40 cellular contexts compared by ENCODE assay signal in the genomic region with DNA sequence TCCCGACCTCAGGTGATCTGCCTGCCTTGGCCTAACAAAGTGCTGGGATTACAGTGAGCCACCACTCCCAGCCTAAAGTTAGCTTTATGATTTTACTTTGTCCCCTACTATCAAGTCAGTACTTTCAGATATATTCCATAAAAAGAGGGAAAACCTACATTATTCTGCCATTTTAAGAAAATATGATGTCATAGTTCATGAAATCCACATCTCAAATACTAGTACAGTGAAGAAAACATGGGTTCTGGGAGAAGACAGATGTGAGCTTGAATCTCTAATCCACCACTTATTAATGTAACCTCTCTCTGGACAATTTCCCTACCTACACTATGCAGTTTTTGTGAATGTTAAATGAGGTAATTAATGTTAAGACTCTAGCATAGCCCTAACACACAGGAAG.
"Had no signal": no experiment of that assay in that cellular context is flagged by ENCODE, and none has a peak within 500 bp of the region (broad histone marks: within the 10 kb centered on the region; RNA-seq: fewer than 3 reads in every experiment).

No MANE protein-coding gene starts in this region.

- DNase-seq: activated effector memory CD4-positive, alpha-beta T cell treated with anti-CD3 and anti-CD28 coated beads, Interleukin-2, amount 50 U/mL, for 16 hours; activated effector memory CD4-positive, alpha-beta T cell treated with Interleukin-2 at 50 U/mL for 16 hours; activated gamma-delta T cell; activated gamma-delta T cell treated with Interleukin-2 at 50 U/mL for 16 hours; activated naive CD4-positive, alpha-beta T cell; activated naive CD4-positive, alpha-beta T cell treated with anti-CD3 and anti-CD28 coated beads for 36 hours; activated naive CD4-positive, alpha-beta T cell treated with anti-CD3 and anti-CD28 coated beads, Interleukin-2, amount 10 ng/mL, durations not matched to agents 7 days and 5 days; activated naive CD4-positive, alpha-beta T cell treated with anti-CD3 and anti-CD28 coated beads, Interleukin-2, amount 50 U/mL, for 16 hours; activated naive CD4-positive, alpha-beta T cell treated with Interleukin-2 at 50 U/mL for 16 hours; activated naive CD8-positive, alpha-beta T cell treated with anti-CD3 and anti-CD28 coated beads for 36 hours; activated naive CD8-positive, alpha-beta T cell treated with anti-CD3 and anti-CD28 coated beads, Interleukin-2, amount 10 ng/mL, durations not matched to agents 7 days and 5 days; activated naive CD8-positive, alpha-beta T cell treated with anti-CD3 and anti-CD28 coated beads, Interleukin-2, amount 50 U/mL, for 24 hours; activated T-cell treated with anti-CD3 and anti-CD28 coated beads, Interleukin-2, amount 50 U/mL, for 1 hour; activated T-cell treated with anti-CD3 and anti-CD28 coated beads, Interleukin-2, amount 50 U/mL, for 24 hours; activated T-cell treated with anti-CD3 and anti-CD28 coated beads, Interleukin-2, amount 50 U/mL, for 4 hours; activated T-cell treated with anti-CD3 and anti-CD28 coated beads, Interleukin-2, amount 50 U/mL, for 48 hours; activated T-cell treated with anti-CD3 and anti-CD28 coated beads, Interleukin-2, amount 50 U/mL, for 72 hours; adrenal gland; amniotic stem cell; amygdala; anterior cingulate cortex; aorta; body of pancreas; brain microvascular endothelial cell; caudate nucleus; central memory CD4-positive, alpha-beta T cell; cerebellar nuclear complex had no signal

- H3K27ac ChIP-seq: adrenal gland, ascending aorta, body of pancreas, brain microvascular endothelial cell, breast epithelium, cardiac muscle cell had no signal

- H3K27me3 Mint-ChIP-seq: activated naive CD4-positive, alpha-beta T cell treated with anti-CD3 and anti-CD28 coated beads, Interleukin-2, amount 10 ng/mL, durations not matched to agents 7 days and 5 days; activated naive CD4-positive, alpha-beta T cell treated with anti-CD3 and anti-CD28 coated beads, Interleukin-2, amount 50 U/mL, for 24 hours; activated naive CD8-positive, alpha-beta T cell; activated naive CD8-positive, alpha-beta T cell treated with anti-CD3 and anti-CD28 coated beads for 36 hours; activated naive CD8-positive, alpha-beta T cell treated with anti-CD3 and anti-CD28 coated beads, Interleukin-2, amount 10 ng/mL, durations not matched to agents 7 days and 5 days; activated naive CD8-positive, alpha-beta T cell treated with anti-CD3 and anti-CD28 coated beads, Interleukin-2, amount 50 U/mL, for 24 hours; activated T-cell treated with anti-CD3 and anti-CD28 coated beads, Interleukin-2, amount 50 U/mL, for 24 hours; brain; central memory CD8-positive, alpha-beta T cell had no signal

- FAIRE-seq: astrocyte, bronchial epithelial cell had no signal

- H3K36me3 Mint-ChIP-seq: activated naive CD4-positive, alpha-beta T cell treated with anti-CD3 and anti-CD28 coated beads, Interleukin-2, amount 10 ng/mL, durations not matched to agents 7 days and 5 days; activated naive CD4-positive, alpha-beta T cell treated with anti-CD3 and anti-CD28 coated beads, Interleukin-2, amount 50 U/mL, for 24 hours; activated naive CD4-positive, alpha-beta T cell treated with anti-CD3 and anti-CD28 coated beads, Interleukin-2, amount 50 U/mL, for 72 hours; activated naive CD8-positive, alpha-beta T cell; activated naive CD8-positive, alpha-beta T cell treated with anti-CD3 and anti-CD28 coated beads for 36 hours; activated naive CD8-positive, alpha-beta T cell treated with anti-CD3 and anti-CD28 coated beads, Interleukin-2, amount 10 ng/mL, durations not matched to agents 7 days and 5 days had no signal

- H3K9me3 Mint-ChIP-seq: activated naive CD8-positive, alpha-beta T cell treated with anti-CD3 and anti-CD28 coated beads for 36 hours; activated T-helper 1 cell treated with anti-CD3 and anti-CD28 coated beads, Interleukin-12 subunit alpha, Interleukin-12 subunit beta, Interleukin-2, Interleukin-4 antibody, amounts not matched to agents 30 ng/mL and 10 ng/mL and 1 ng/mL, durations not matched to agents 14 hours and 24 hours and 36 hours; activated T-helper 2 cell treated with anti-CD3 and anti-CD28 coated beads, Interferon-gamma antibody, Interleukin-2, Interleukin-4, amounts not matched to agents 10 μg/mL and 5 μg/mL and 100 μg/mL, durations not matched to agents 14 hours and 24 hours and 36 hours; central memory CD8-positive, alpha-beta T cell had no signal

- H3K36me3 ChIP-seq: adrenal gland, ascending aorta, brain microvascular endothelial cell, breast epithelium, cardiac muscle cell had no signal

- H3K4me3 Mint-ChIP-seq: activated naive CD4-positive, alpha-beta T cell treated with anti-CD3 and anti-CD28 coated beads for 36 hours; activated naive CD4-positive, alpha-beta T cell treated with anti-CD3 and anti-CD28 coated beads, Interleukin-2, amount 10 ng/mL, durations not matched to agents 7 days and 5 days; activated naive CD4-positive, alpha-beta T cell treated with anti-CD3 and anti-CD28 coated beads, Interleukin-2, amount 50 U/mL, for 24 hours; activated naive CD8-positive, alpha-beta T cell; activated naive CD8-positive, alpha-beta T cell treated with anti-CD3 and anti-CD28 coated beads for 36 hours; activated naive CD8-positive, alpha-beta T cell treated with anti-CD3 and anti-CD28 coated beads, Interleukin-2, amount 10 ng/mL, durations not matched to agents 7 days and 5 days; activated naive CD8-positive, alpha-beta T cell treated with anti-CD3 and anti-CD28 coated beads, Interleukin-2, amount 50 U/mL, for 24 hours; activated T-cell treated with anti-CD3 and anti-CD28 coated beads, Interleukin-2, amount 50 U/mL, for 24 hours; activated T-cell treated with anti-CD3 and anti-CD28 coated beads, Interleukin-2, amount 50 U/mL, for 4 hours; activated T-cell treated with anti-CD3 and anti-CD28 coated beads, Interleukin-2, amount 50 U/mL, for 72 hours; activated T-helper 1 cell treated with anti-CD3 and anti-CD28 coated beads, Interleukin-12 subunit alpha, Interleukin-12 subunit beta, Interleukin-2, Interleukin-4 antibody, amounts not matched to agents 30 ng/mL and 10 ng/mL and 1 ng/mL, durations not matched to agents 14 hours and 24 hours and 36 hours; activated T-helper 17 cell treated with anti-CD3 and anti-CD28 coated beads, Interleukin-2, amount 50 U/mL, for 72 hours; brain; central memory CD8-positive, alpha-beta T cell had no signal

- H3K4me1 ChIP-seq: adrenal gland, ascending aorta, body of pancreas, breast epithelium had no signal

- H3K4me3 ChIP-seq: adrenal gland, ascending aorta, body of pancreas, breast epithelium, cardiac muscle cell had no signal

- H3K9me3 ChIP-seq: adrenal gland, breast epithelium had no signal

- H3K4me1 Mint-ChIP-seq: activated naive CD4-positive, alpha-beta T cell treated with anti-CD3 and anti-CD28 coated beads, Interleukin-2, amount 10 ng/mL, durations not matched to agents 7 days and 5 days; activated naive CD4-positive, alpha-beta T cell treated with anti-CD3 and anti-CD28 coated beads, Interleukin-2, amount 50 U/mL, for 24 hours; activated naive CD8-positive, alpha-beta T cell treated with anti-CD3 and anti-CD28 coated beads for 36 hours; activated naive CD8-positive, alpha-beta T cell treated with anti-CD3 and anti-CD28 coated beads, Interleukin-2, amount 10 ng/mL, durations not matched to agents 7 days and 5 days; activated naive CD8-positive, alpha-beta T cell treated with anti-CD3 and anti-CD28 coated beads, Interleukin-2, amount 50 U/mL, for 24 hours; activated T-helper 17 cell treated with anti-CD3 and anti-CD28 coated beads, Interleukin-2, amount 50 U/mL, for 72 hours; central memory CD8-positive, alpha-beta T cell had no signal

- ATAC-seq: activated naive CD4-positive, alpha-beta T cell treated with anti-CD3 and anti-CD28 coated beads, Interleukin-2, amount 50 U/mL, for 72 hours; activated naive CD8-positive, alpha-beta T cell treated with anti-CD3 and anti-CD28 coated beads, Interleukin-2, amount 50 U/mL, for 24 hours; activated T-cell treated with anti-CD3 and anti-CD28 coated beads, Interleukin-2, amount 50 U/mL, for 4 hours; activated T-cell treated with anti-CD3 and anti-CD28 coated beads, Interleukin-2, amount 50 U/mL, for 72 hours; activated T-helper 17 cell treated with anti-CD3 and anti-CD28 coated beads, Interleukin-2, amount 50 U/mL, for 72 hours; body of pancreas had no signal

- H3K27ac Mint-ChIP-seq: activated naive CD4-positive, alpha-beta T cell treated with anti-CD3 and anti-CD28 coated beads for 36 hours; activated naive CD4-positive, alpha-beta T cell treated with anti-CD3 and anti-CD28 coated beads, Interleukin-2, amount 10 ng/mL, durations not matched to agents 7 days and 5 days; activated naive CD4-positive, alpha-beta T cell treated with anti-CD3 and anti-CD28 coated beads, Interleukin-2, amount 50 U/mL, for 24 hours; activated naive CD4-positive, alpha-beta T cell treated with anti-CD3 and anti-CD28 coated beads, Interleukin-2, amount 50 U/mL, for 72 hours; activated naive CD8-positive, alpha-beta T cell; activated naive CD8-positive, alpha-beta T cell treated with anti-CD3 and anti-CD28 coated beads for 36 hours; activated naive CD8-positive, alpha-beta T cell treated with anti-CD3 and anti-CD28 coated beads, Interleukin-2, amount 10 ng/mL, durations not matched to agents 7 days and 5 days; activated naive CD8-positive, alpha-beta T cell treated with anti-CD3 and anti-CD28 coated beads, Interleukin-2, amount 50 U/mL, for 24 hours; activated T-cell treated with anti-CD3 and anti-CD28 coated beads, Interleukin-2, amount 50 U/mL, for 24 hours; activated T-cell treated with anti-CD3 and anti-CD28 coated beads, Interleukin-2, amount 50 U/mL, for 72 hours; activated T-helper 1 cell treated with anti-CD3 and anti-CD28 coated beads, Interleukin-12 subunit alpha, Interleukin-12 subunit beta, Interleukin-2, Interleukin-4 antibody, amounts not matched to agents 30 ng/mL and 10 ng/mL and 1 ng/mL, durations not matched to agents 14 hours and 24 hours and 36 hours; activated T-helper 17 cell treated with anti-CD3 and anti-CD28 coated beads, Interleukin-2, amount 50 U/mL, for 72 hours; activated T-helper 2 cell treated with anti-CD3 and anti-CD28 coated beads, Interferon-gamma antibody, Interleukin-2, Interleukin-4, amounts not matched to agents 10 μg/mL and 5 μg/mL and 100 μg/mL, durations not matched to agents 14 hours and 24 hours and 36 hours; brain had no signal

- H3K27me3 ChIP-seq: adrenal gland, ascending aorta, body of pancreas, brain microvascular endothelial cell, breast epithelium, cardiac muscle cell had no signal
